ENCODE assay signal across 14 cellular contexts in the genomic region with DNA sequence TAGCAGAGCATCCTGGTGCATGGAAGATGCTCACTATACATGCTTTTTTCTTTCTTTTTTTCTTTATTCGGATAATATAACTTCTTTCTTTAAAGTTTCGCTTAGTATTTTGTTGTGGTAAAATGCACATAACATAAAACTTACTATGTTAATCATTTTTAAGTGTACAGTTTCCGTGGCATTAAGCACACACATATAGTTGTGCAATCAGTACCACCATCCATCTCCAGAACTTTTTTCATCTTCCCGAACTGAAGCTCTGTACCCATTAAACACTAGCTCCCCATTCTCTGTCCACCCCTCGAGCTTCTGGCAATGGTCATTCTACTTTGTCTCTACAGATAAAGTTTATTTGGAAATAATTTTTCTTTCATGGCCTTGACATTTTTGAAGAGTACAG. TPM values are rescaled to one million over a fixed set of nuclear protein-coding genes. Genes with fewer than 3 reads are reported as not detected.
DNase-seq lines count a peak whose midpoint lies in the region; ATAC-seq and TF ChIP-seq lines count a peak whose summit lies in the region.
"Had no signal": no experiment of that assay in that cellular context is flagged by ENCODE, and none has a peak within 500 bp of the region (broad histone marks: within the 10 kb centered on the region; RNA-seq: fewer than 3 reads in every experiment).

No MANE protein-coding gene starts in this region.

- DNase-seq in activated T-cell treated with anti-CD3 and anti-CD28 coated beads, Interleukin-2, amount 50 U/mL, for 72 hours = no peak
- no peak for DNase-seq in activated T-cell treated with anti-CD3 and anti-CD28 coated beads, Interleukin-2, amount 50 U/mL, for 48 hours
- DNase-seq in Panc1 (ENCODE audit: low read depth, low spot score) (no peak), sigmoid colon (no peak), NCI-H2081 (lab: John Stamatoyannopoulos, UW) (no peak), left ventricle myocardium superior (no peak)
- DNase-seq: ACHN; activated CD8-positive, alpha-beta memory T cell treated with anti-CD3 and anti-CD28 coated beads, Interleukin-2, amount 50 U/mL, for 48 hours; NCI-H1092 treated with DMSO at 0.1 percent for 48 hours; stimulated activated naive CD8-positive, alpha-beta T cell treated with anti-CD3 and anti-CD28 coated beads, Interleukin-15, amount 100 ng/mL, for 72 hours had no signal

- WGBS in sigmoid colon, 2 donors = 79 to 89% methylated on average over 5 of the region's 5 CpGs

- H3K27me3 Mint-ChIP-seq in activated T-cell treated with anti-CD3 and anti-CD28 coated beads, Interleukin-2, amount 50 U/mL, for 72 hours (ENCODE audit: low read depth) = no peaks in the 10 kb centered on the region
- H3K27me3 Mint-ChIP-seq in brain = peaks cover 5% of the 10 kb centered on the region
- H3K27me3 Mint-ChIP-seq: stimulated activated naive CD8-positive, alpha-beta T cell treated with anti-CD3 and anti-CD28 coated beads, Interleukin-15, amount 100 ng/mL, for 72 hours had no signal

- CTCF ChIA-PET in Panc1 (lab: Charles Lee) = no interaction called here

- H3K36me3 Mint-ChIP-seq in activated T-cell treated with anti-CD3 and anti-CD28 coated beads, Interleukin-2, amount 50 U/mL, for 72 hours (ENCODE audit: insufficient read depth in 2 of 2) = peaks cover 12 to 16% of the 10 kb centered on the region in 2 donors
- peaks cover 25% of the 10 kb centered on the region for H3K36me3 Mint-ChIP-seq in brain

- H3K4me3 ChIP-seq in Panc1 (ENCODE audit: low read depth in 2 of 2, low read length in 2 of 2) (no peak overlapping the region), sigmoid colon (no peak overlapping the region)

- in situ Hi-C loops in Panc1 (cut with HindIII; ENCODE audit: low pct_unique_long_range_greater_than_20kb, low sequenced_read_pairs) = no loop called here

- no peak for TF ChIP-seq POLR2A in sigmoid colon (IDR thresholded peaks at IDR 0.05)

- no TSS peak for BruUV-seq in Panc1 (replicated peaks; lab: Mats Ljungman, UMichigan)

- peak overlapping the region in 1 of 2 donors; percentile 98 for H3K4me3 Mint-ChIP-seq in activated T-cell treated with anti-CD3 and anti-CD28 coated beads, Interleukin-2, amount 50 U/mL, for 72 hours
- H3K4me3 Mint-ChIP-seq in brain = peak overlapping the region in 3 of 5 experiments; percentile 93 to 100 (median 98)

- intact Hi-C loops in Panc1 (cut with micrococcal nuclease; ENCODE audit: unreplicated experiment) = no loop called here
- intact Hi-C loops in sigmoid colon (cut with DNase I) = no loop called here
- intact Hi-C loops in left ventricle myocardium superior (cut with micrococcal nuclease) = no loop called here

- H3K4me1 ChIP-seq in Panc1 (ENCODE audit: control insufficient read depth, insufficient read depth, low read length) (peaks cover 8% of the 10 kb centered on the region), sigmoid colon (peaks cover 0 to 42% (median 32%) of the 10 kb centered on the region in 4 donors)

- H3K27ac ChIP-seq in Panc1 (ENCODE audit: low read length) (peak overlapping the region; percentile 69), sigmoid colon (peak overlapping the region in 3 of 4 donors; percentile 90 to 100 (median 99))

- no peak for ATAC-seq in activated T-cell treated with anti-CD3 and anti-CD28 coated beads, Interleukin-2, amount 50 U/mL, for 72 hours (replicated peaks in 1 of 2)
- ATAC-seq in Panc1 = no peak
- ATAC-seq in HG03196 (IDR thresholded peaks at IDR 0.05; ENCODE audit: unreplicated experiment) = no peak
- no peak for ATAC-seq in left ventricle myocardium superior

- peaks cover 36% of the 10 kb centered on the region for H3K4me1 Mint-ChIP-seq in activated T-cell treated with anti-CD3 and anti-CD28 coated beads, Interleukin-2, amount 50 U/mL, for 72 hours (ENCODE audit: low read depth)
- H3K4me1 Mint-ChIP-seq in brain = peaks cover 33% of the 10 kb centered on the region

- H3K9me3 ChIP-seq in Panc1 (ENCODE audit: control insufficient read depth, insufficient read depth, low read depth, low read length) (no peaks in the 10 kb centered on the region), sigmoid colon (no peaks in the 10 kb centered on the region)

- TF ChIP-seq CTCF in Panc1 (IDR thresholded peaks at IDR 0.05) = no peak
- no peak for TF ChIP-seq CTCF in brain (conservative IDR thresholded peaks at IDR 0.05)
- no peak for TF ChIP-seq CTCF in sigmoid colon (IDR thresholded peaks at IDR 0.05)

- POLR2A ChIA-PET in Panc1 (lab: Charles Lee) = no interaction called here

- H3K36me3 ChIP-seq in Panc1 (ENCODE audit: control insufficient read depth, insufficient read depth, low read length) (peaks cover 8% of the 10 kb centered on the region; the same call in 1 of the 2 replicates), sigmoid colon (peaks cover 0 to 14% (median 5%) of the 10 kb centered on the region in 4 donors)

- no peaks in the 10 kb centered on the region for H3K9me3 Mint-ChIP-seq in activated T-cell treated with anti-CD3 and anti-CD28 coated beads, Interleukin-2, amount 50 U/mL, for 72 hours
- peaks cover 0 to 2% (median 0%) of the 10 kb centered on the region in 5 experiments for H3K9me3 Mint-ChIP-seq in brain
- H3K9me3 Mint-ChIP-seq: WTC11 had no signal

- H3K27me3 ChIP-seq in Panc1 (ENCODE audit: control insufficient read depth, insufficient read depth, low read length) (no peaks in the 10 kb centered on the region), sigmoid colon (no peaks in the 10 kb centered on the region)

- peak overlapping the region; percentile 97 for H3K27ac Mint-ChIP-seq in activated T-cell treated with anti-CD3 and anti-CD28 coated beads, Interleukin-2, amount 50 U/mL, for 72 hours
- H3K27ac Mint-ChIP-seq in brain = peak overlapping the region in 4 of 5 experiments; percentile 45 to 99 (median 97)

- TF ChIP-seq EP300 in sigmoid colon (IDR thresholded peaks at IDR 0.05) = no peak

RNA-seq across cellular contexts. Expression of a gene that starts 1.0 kb away (rescaled TPM):
- 10 to 100 TPM; 34.6 to 39.4 TPM for total RNA-seq in activated T-cell treated with anti-CD3 and anti-CD28 coated beads, Interleukin-2, amount 50 U/mL, for 72 hours
- 19.9 TPM for total RNA-seq in Panc1 (2021; ENCODE audit: unreplicated experiment)
- 28.3 TPM for polyA plus RNA-seq in Panc1 (2012; ENCODE audit: insufficient read length)
- polyA plus RNA-seq in brain (ENCODE audit: insufficient read depth, low read depth, low replicate concordance) = 21.2 TPM
- 10 to 100 TPM; 33.7 to 55.1 (median 45.9) TPM for total RNA-seq in sigmoid colon
- polyA plus RNA-seq in sigmoid colon = 10 to 100 TPM; 24.7 to 44.4 (median 33.0) TPM
- 18.4 TPM for total RNA-seq in left ventricle myocardium superior

RNA-seq across cellular contexts. Expression of a gene that starts 9.4 kb away (rescaled TPM):
- under 1 TPM in 1 of 2 donors, not detected in 1; 0.65 TPM for total RNA-seq in activated T-cell treated with anti-CD3 and anti-CD28 coated beads, Interleukin-2, amount 50 U/mL, for 72 hours
- total RNA-seq in Panc1 (2021; ENCODE audit: unreplicated experiment) = not detected
- 0.35 TPM for polyA plus RNA-seq in Panc1 (2012; ENCODE audit: insufficient read length)
- polyA plus RNA-seq in brain (ENCODE audit: insufficient read depth, low read depth, low replicate concordance) = not detected
- total RNA-seq in sigmoid colon = 10 to 100 TPM in 2 of 4 donors, 1 to 10 TPM in 2; 1.6 to 36.7 (median 8.1) TPM
- 100 to 1,000 TPM in 1 of 3 donors, 10 to 100 TPM in 2; 30.6 to 120 (median 71.3) TPM for polyA plus RNA-seq in sigmoid colon
- 2.5 TPM for total RNA-seq in left ventricle myocardium superior
- total RNA-seq: chondrocyte, WTC11 had no signal

RNA-seq across cellular contexts. Expression of a gene that starts 13.2 kb away (rescaled TPM):
- 1 to 10 TPM in 1 of 2 donors, under 1 TPM in 1; 0.94 to 5.5 TPM for total RNA-seq in activated T-cell treated with anti-CD3 and anti-CD28 coated beads, Interleukin-2, amount 50 U/mL, for 72 hours
- 1.1 TPM for total RNA-seq in Panc1 (2021; ENCODE audit: unreplicated experiment)
- polyA plus RNA-seq in Panc1 (2012; ENCODE audit: insufficient read length) = 1.2 TPM
- 1.6 TPM for polyA plus RNA-seq in brain (ENCODE audit: insufficient read depth, low read depth, low replicate concordance)
- 1 to 10 TPM in 2 of 4 donors, under 1 TPM in 2; 0.68 to 2.5 (median 1.3) TPM for total RNA-seq in sigmoid colon
- 10 to 100 TPM; 11.4 to 46.3 (median 12.7) TPM for polyA plus RNA-seq in sigmoid colon
- 0.45 TPM for total RNA-seq in left ventricle myocardium superior

RNA-seq across cellular contexts. Expression of a gene that starts 27.5 kb away (rescaled TPM):
- under 1 TPM; 0.41 to 0.93 TPM for total RNA-seq in activated T-cell treated with anti-CD3 and anti-CD28 coated beads, Interleukin-2, amount 50 U/mL, for 72 hours
- total RNA-seq in Panc1 (2021; ENCODE audit: unreplicated experiment) (23.6 TPM), sigmoid colon (10 to 100 TPM; 57.8 to 88.9 (median 66.3) TPM), left ventricle myocardium superior (36.0 TPM)
- polyA plus RNA-seq in Panc1 (2012; ENCODE audit: insufficient read length) = 30.6 TPM
- polyA plus RNA-seq in brain (ENCODE audit: insufficient read depth, low read depth, low replicate concordance) (22.7 TPM), sigmoid colon (10 to 100 TPM in 2 of 3 donors, 1 to 10 TPM in 1; 9.9 to 36.5 (median 13.8) TPM)

RNA-seq across cellular contexts. Expression of a gene that starts 44.2 kb away (rescaled TPM):
- total RNA-seq in activated T-cell treated with anti-CD3 and anti-CD28 coated beads, Interleukin-2, amount 50 U/mL, for 72 hours = 10 to 100 TPM; 18.8 to 25.3 TPM
- 15.4 TPM for total RNA-seq in Panc1 (2021; ENCODE audit: unreplicated experiment)
- polyA plus RNA-seq in Panc1 (2012; ENCODE audit: insufficient read length) = 27.3 TPM
- polyA plus RNA-seq in brain (ENCODE audit: insufficient read depth, low read depth, low replicate concordance) = 32.3 TPM
- total RNA-seq in sigmoid colon = 10 to 100 TPM; 31.4 to 67.8 (median 54.7) TPM
- polyA plus RNA-seq in sigmoid colon = 10 to 100 TPM in 1 of 3 donors, 1 to 10 TPM in 2; 4.8 to 33.7 (median 6.7) TPM
- total RNA-seq in left ventricle myocardium superior = 62.7 TPM
